In genomic region chr2:31318360-31319336, GRCh38 we compare ENCODE assay signal across 7 cellular contexts.
DNase-seq lines count a peak whose midpoint lies in the region; ATAC-seq and TF ChIP-seq lines count a peak whose summit lies in the region.

No MANE protein-coding gene starts in this region.

- peak; percentile 72 for ATAC-seq in GM19395 (IDR thresholded peaks at IDR 0.05; ENCODE audit: unreplicated experiment)
- ATAC-seq in HG03432 (IDR thresholded peaks at IDR 0.05; ENCODE audit: unreplicated experiment), result peak; percentile 87

- no peak overlapping the region for H3K4me3 ChIP-seq in fibroblast of the aortic adventitia (ENCODE audit: low read depth, low read length)

- no peak for TF ChIP-seq CTCF in fibroblast of the aortic adventitia (IDR thresholded peaks at IDR 0.05; ENCODE audit: insufficient read depth, low read length)

- peak; percentile 46 for DNase-seq in activated CD4-positive, alpha-beta T cell treated with anti-CD3 and anti-CD28 coated beads for 48 hours
- peak; percentile 28 for DNase-seq in fibroblast of the aortic adventitia (ENCODE audit: low read depth)
- DNase-seq in stimulated activated CD8-positive, alpha-beta memory T cell treated with anti-CD3 and anti-CD28 coated beads, Interleukin-12 subunit alpha, Interleukin-12 subunit beta, amount 100 ng/mL, for 4 hours (ENCODE audit: low read depth), result peak; percentile 18
- no peak for DNase-seq in hippocampal formation (lab: John Stamatoyannopoulos, UW)
- DNase-seq in NCI-H510A (lab: John Stamatoyannopoulos, UW), result no peak

Comparison
In these comparisons a context has a peak if more than half of its experiments do, and no peak if none do; other contexts are left out.
1. DNase-seq: peak in activated CD4-positive, alpha-beta T cell treated with anti-CD3 and anti-CD28 coated beads for 48 hours (single experiment), fibroblast of the aortic adventitia (single experiment) and stimulated activated CD8-positive, alpha-beta memory T cell treated with anti-CD3 and anti-CD28 coated beads, Interleukin-12 subunit alpha, Interleukin-12 subunit beta, amount 100 ng/mL, for 4 hours (single experiment); none in hippocampal formation (0 of 2) and NCI-H510A (single experiment).